In genomic region chr3:195441476-195441970, GRCh38 we compare ENCODE assay signal across 8 cellular contexts. TPM values are rescaled to one million over a fixed set of nuclear protein-coding genes. Genes with fewer than 3 reads are reported as not detected.
DNase-seq lines count a peak whose midpoint lies in the region; ATAC-seq and TF ChIP-seq lines count a peak whose summit lies in the region.

No MANE protein-coding gene starts in this region.

- no peaks in the 10 kb centered on the region for H3K9me3 ChIP-seq in OCI-LY3 (ENCODE audit: insufficient read depth, low read length)
- no peaks in the 10 kb centered on the region for H3K9me3 ChIP-seq in effector memory CD4-positive, alpha-beta T cell (ENCODE audit: control insufficient read depth, low read length)

- peaks cover 23% of the 10 kb centered on the region for H3K4me1 ChIP-seq in OCI-LY3 (ENCODE audit: low read length)
- peaks cover 14% of the 10 kb centered on the region for H3K4me1 ChIP-seq in effector memory CD4-positive, alpha-beta T cell (ENCODE audit: control insufficient read depth, insufficient read depth, low read length, poor library complexity, severe bottlenecking)

- peaks cover 22 to 70% (median 57%) of the 10 kb centered on the region in 4 donors for H3K4me1 Mint-ChIP-seq in naive thymus-derived CD8-positive, alpha-beta T cell

- POLR2A ChIA-PET in naive thymus-derived CD8-positive, alpha-beta T cell (lab: Charles Lee): interaction anchor here (0.8 to 3.0 kb wide), 6 partner anchors 14 to 171 kb away, joined by 3 to 14 read pairs (median 4); partner anchors contain the start of genes PPP1R2 and XXYLT1

- peaks cover 17% of the 10 kb centered on the region; the same call in 1 of the 2 replicates for H4K20me1 ChIP-seq in OCI-LY3 (ENCODE audit: insufficient read depth, low read length)

- H3K27me3 Mint-ChIP-seq in naive thymus-derived CD8-positive, alpha-beta T cell: no peaks in the 10 kb centered on the region

- peak overlapping the region; percentile 81 for H3K4me3 ChIP-seq in OCI-LY3 (ENCODE audit: low read length)
- H3K4me3 ChIP-seq in effector memory CD4-positive, alpha-beta T cell (ENCODE audit: insufficient read depth, low read depth, low read length, poor library complexity, severe bottlenecking): peak overlapping the region; percentile 91

- H3K9me3 Mint-ChIP-seq in naive thymus-derived CD8-positive, alpha-beta T cell: no peaks in the 10 kb centered on the region

- H3K36me3 ChIP-seq in OCI-LY3 (replicated peaks; ENCODE audit: low read depth, low read length): no peaks in the 10 kb centered on the region
- no peaks in the 10 kb centered on the region for H3K36me3 ChIP-seq in effector memory CD4-positive, alpha-beta T cell (ENCODE audit: control insufficient read depth, insufficient read depth, low read length)

- H3K27ac ChIP-seq in OCI-LY3 (ENCODE audit: low read length): peak overlapping the region; percentile 72
- peak overlapping the region; percentile 79 for H3K27ac ChIP-seq in effector memory CD4-positive, alpha-beta T cell (ENCODE audit: insufficient read depth, low read length, poor library complexity, severe bottlenecking)

- peak overlapping the region; percentile 81 for H3K4me2 ChIP-seq in OCI-LY3 (ENCODE audit: low read length)

- no peaks in the 10 kb centered on the region for H3K36me3 Mint-ChIP-seq in naive thymus-derived CD8-positive, alpha-beta T cell

- no peaks in the 10 kb centered on the region for H3K27me3 ChIP-seq in OCI-LY3 (ENCODE audit: low read depth, low read length)
- no peaks in the 10 kb centered on the region for H3K27me3 ChIP-seq in effector memory CD4-positive, alpha-beta T cell (replicated peaks; ENCODE audit: control insufficient read depth, insufficient read depth, low read length, poor library complexity, severe bottlenecking)

- H3K79me2 ChIP-seq in OCI-LY3 (ENCODE audit: low read length): peaks cover 59% of the 10 kb centered on the region

- peak overlapping the region; percentile 85 for H3K9ac ChIP-seq in OCI-LY3 (ENCODE audit: low read length)

- TF ChIP-seq CTCF in OCI-LY3 (IDR thresholded peaks at IDR 0.05; ENCODE audit: low read depth, low read length): no peak

- DNase-seq in NCI-H1694 (lab: John Stamatoyannopoulos, UW) (peak; percentile 7), NCI-H1694 treated with DMSO at 0.1 percent for 48 hours (lab: John Stamatoyannopoulos, UW) (no peak), Kasumi-1 (lab: John Stamatoyannopoulos, UW) (no peak), D341Med (ENCODE audit: low spot score) (no peak)
- no peak for DNase-seq in effector memory CD4-positive, alpha-beta T cell
- DNase-seq in naive thymus-derived CD8-positive, alpha-beta T cell: no peak
- DNase-seq in activated CD4-positive, CD25-positive, alpha-beta regulatory T cell treated with anti-CD3 and anti-CD28 coated beads, Interleukin-2, amount 50 U/mL, for 72 hours: no peak

- ATAC-seq in naive thymus-derived CD8-positive, alpha-beta T cell: no peak

- peak overlapping the region; percentile 91 to 99 (median 94) for H3K4me3 Mint-ChIP-seq in naive thymus-derived CD8-positive, alpha-beta T cell

- H3K27ac Mint-ChIP-seq in naive thymus-derived CD8-positive, alpha-beta T cell: peak overlapping the region; percentile 51 to 95 (median 90)

- H2AFZ ChIP-seq in OCI-LY3 (ENCODE audit: low read depth, low read length): no peak overlapping the region

RNA-seq across cellular contexts. Expression of gene ACAP2, which starts 1.3 kb away (rescaled TPM):
- 10 to 100 TPM; 78.7 to 81.0 TPM for total RNA-seq in naive thymus-derived CD8-positive, alpha-beta T cell
- polyA plus RNA-seq in naive thymus-derived CD8-positive, alpha-beta T cell: 10 to 100 TPM; 36.7 to 49.6 (median 49.5) TPM
